ENCODE assay signal across 15 cellular contexts in the genomic region with DNA sequence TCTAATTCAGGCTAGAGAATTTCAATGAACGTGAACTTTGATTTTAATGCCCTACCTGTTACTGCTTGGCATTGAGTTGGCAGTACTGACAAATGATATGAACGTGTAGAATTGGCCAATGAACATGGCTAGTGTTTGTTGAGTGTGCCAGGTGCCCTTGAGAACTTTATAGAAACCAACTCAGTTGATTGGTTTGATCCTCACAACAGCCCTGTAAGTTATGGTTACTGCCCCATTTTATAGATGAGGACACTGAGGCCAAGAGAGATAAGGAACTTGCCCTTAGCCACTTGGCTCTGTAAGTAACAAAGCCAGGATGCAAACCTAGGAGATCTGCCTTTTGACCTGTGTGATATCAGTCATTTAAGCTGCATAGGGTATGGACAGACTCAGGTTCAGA.
DNase-seq lines count a peak whose midpoint lies in the region; ATAC-seq, FAIRE-seq and TF ChIP-seq lines count a peak whose summit lies in the region.
"Had no signal": no experiment of that assay in that cellular context is flagged by ENCODE, and none has a peak within 500 bp of the region (broad histone marks: within the 10 kb centered on the region; RNA-seq: fewer than 3 reads in every experiment).

No MANE protein-coding gene starts in this region.

- FAIRE-seq in GM12892 (lab: Jason Lieb, UNC) (peak; percentile 9), astrocyte (lab: Jason Lieb, UNC) (peak; percentile 23)
- FAIRE-seq: GM18507, H1, HTR-8/SVneo had no signal

- peak; percentile 57 for ATAC-seq in mucosa of descending colon
- ATAC-seq: HCT116 had no signal

- H3K27me3 ChIP-seq in astrocyte (ENCODE audit: insufficient read depth, low read length) = no peaks in the 10 kb centered on the region

- H2AFZ ChIP-seq in astrocyte (ENCODE audit: low read depth, low read length) = no peak overlapping the region

- H3K27me3 Mint-ChIP-seq in astrocyte (ENCODE audit: low read depth, unreplicated experiment) = no peaks in the 10 kb centered on the region
- H3K27me3 Mint-ChIP-seq in progenitor cell of endocrine pancreas = no peaks in the 10 kb centered on the region

- no peak for DNase-seq in GM12892 (ENCODE audit: insufficient read length)
- DNase-seq in astrocyte (ENCODE audit: low read depth) = no peak
- DNase-seq in mucosa of descending colon = no peak
- no peak for DNase-seq in progenitor cell of endocrine pancreas (ENCODE audit: low spot score, unreplicated experiment)
- no peak for DNase-seq in NCI-H226
- DNase-seq in GM13976 (ENCODE audit: low spot score) = no peak
- DNase-seq in kidney glomerular epithelial cell (lab: John Stamatoyannopoulos, UW) = no peak
- DNase-seq: Caco-2; CD8-positive, alpha-beta memory T cell; DMS53; GF-D8 had no signal

- peaks cover 25% of the 10 kb centered on the region for H3K4me1 ChIP-seq in astrocyte (ENCODE audit: insufficient read depth, low read length)
- H3K4me1 ChIP-seq in mucosa of descending colon (ENCODE audit: low read depth) = peaks cover 31% of the 10 kb centered on the region

- H3K4me3 Mint-ChIP-seq in astrocyte (ENCODE audit: unreplicated experiment) = no peak overlapping the region
- H3K4me3 Mint-ChIP-seq in progenitor cell of endocrine pancreas (ENCODE audit: low read depth) = no peak overlapping the region
- H3K4me3 Mint-ChIP-seq: CD8-positive, alpha-beta memory T cell had no signal

- peaks cover 53% of the 10 kb centered on the region for H4K20me1 ChIP-seq in astrocyte (ENCODE audit: insufficient read depth, low read length)

- H3K36me3 Mint-ChIP-seq in astrocyte (ENCODE audit: low read depth, unreplicated experiment) (peaks cover 17% of the 10 kb centered on the region), progenitor cell of endocrine pancreas (ENCODE audit: insufficient read depth) (peaks cover 12% of the 10 kb centered on the region)
- H3K36me3 Mint-ChIP-seq: CD8-positive, alpha-beta memory T cell had no signal

- H3K27ac Mint-ChIP-seq in astrocyte (ENCODE audit: unreplicated experiment) (no peak overlapping the region), progenitor cell of endocrine pancreas (no peak overlapping the region)
- H3K27ac Mint-ChIP-seq: CD8-positive, alpha-beta memory T cell had no signal

- no peak for TF ChIP-seq POLR2A in GM12892 (IDR thresholded peaks at IDR 0.05; ENCODE audit: low read depth, low read length)

- in situ Hi-C loops in GM13976 (cut with MboI; ENCODE audit: low sequenced_read_pairs, unreplicated experiment) = no loop called here

- H3K4me2 ChIP-seq in astrocyte (ENCODE audit: low read length) = no peak overlapping the region

- H3K9me3 ChIP-seq in astrocyte (ENCODE audit: insufficient read depth, low read depth, low read length) = no peaks in the 10 kb centered on the region
- no peaks in the 10 kb centered on the region for H3K9me3 ChIP-seq in mucosa of descending colon
- H3K9me3 ChIP-seq: Caco-2 had no signal

- H3K36me3 ChIP-seq in astrocyte (ENCODE audit: insufficient read depth, low read length) = peaks cover 16% of the 10 kb centered on the region
- no peaks in the 10 kb centered on the region for H3K36me3 ChIP-seq in mucosa of descending colon (ENCODE audit: low read depth)

- intact Hi-C loops in mucosa of descending colon (cut with DNase I, micrococcal nuclease) = loop anchor here (10.0 kb wide), 2 partner anchors 75 to 125 kb away; no protein-coding TSS in a partner anchor

- no peak overlapping the region for H3K27ac ChIP-seq in astrocyte (ENCODE audit: low read depth, low read length)

- no peak overlapping the region for H3K9ac ChIP-seq in astrocyte (ENCODE audit: low read length)

- H3K4me1 Mint-ChIP-seq in astrocyte (ENCODE audit: low read depth, unreplicated experiment) (peaks cover 33% of the 10 kb centered on the region), progenitor cell of endocrine pancreas (ENCODE audit: low read depth) (peaks cover 15% of the 10 kb centered on the region)

- H3K9me3 Mint-ChIP-seq in astrocyte (ENCODE audit: unreplicated experiment) = peaks cover 2% of the 10 kb centered on the region
- H3K9me3 Mint-ChIP-seq in progenitor cell of endocrine pancreas (ENCODE audit: low read depth) = no peaks in the 10 kb centered on the region
- H3K9me3 Mint-ChIP-seq: CD8-positive, alpha-beta memory T cell had no signal

- TF ChIP-seq CTCF in astrocyte (IDR thresholded peaks at IDR 0.05; ENCODE audit: insufficient read depth, low read depth, low read length) = no peak
- no peak for TF ChIP-seq CTCF in mucosa of descending colon (IDR thresholded peaks at IDR 0.05)
- TF ChIP-seq CTCF in progenitor cell of endocrine pancreas (IDR thresholded peaks at IDR 0.05; ENCODE audit: unreplicated experiment) = no peak
- no peak for TF ChIP-seq CTCF in GM13976 (IDR thresholded peaks at IDR 0.05; ENCODE audit: borderline replicate concordance, control extremely low read depth, extremely low read depth, insufficient read depth, missing control alignments)

- H3K79me2 ChIP-seq in astrocyte (ENCODE audit: insufficient read depth, low read length) = peaks cover 30% of the 10 kb centered on the region

- H3K4me3 ChIP-seq in astrocyte (ENCODE audit: insufficient read depth, low read depth, low read length) (no peak overlapping the region), mucosa of descending colon (no peak overlapping the region)
